9 cellular contexts compared by ENCODE assay signal in genomic region chr11:126607374-126607773, GRCh38.
DNase-seq lines count a peak whose midpoint lies in the region; ATAC-seq and TF ChIP-seq lines count a peak whose summit lies in the region.
"Had no signal": no experiment of that assay in that cellular context is flagged by ENCODE, and none has a peak within 500 bp of the region (broad histone marks: within the 10 kb centered on the region; RNA-seq: fewer than 3 reads in every experiment).

No MANE protein-coding gene starts in this region.

- no peak overlapping the region for H3K27ac ChIP-seq in endodermal cell (ENCODE audit: low read depth, low read length)
- H3K27ac ChIP-seq: tibial artery had no signal

- peak; percentile 95 for TF ChIP-seq CTCF in endodermal cell (conservative IDR thresholded peaks at IDR 0.05)

- H3K27me3 Mint-ChIP-seq in endodermal cell (ENCODE audit: insufficient read depth) = peaks cover 15% of the 10 kb centered on the region

- H3K9ac ChIP-seq in endodermal cell (ENCODE audit: extremely low read depth, low read length, poor library complexity, severe bottlenecking) = no peak overlapping the region

- H3K4me1 Mint-ChIP-seq in endodermal cell = peaks cover 25% of the 10 kb centered on the region

- no peaks in the 10 kb centered on the region for H3K36me3 Mint-ChIP-seq in endodermal cell (ENCODE audit: low read depth)

- WGBS in endodermal cell (ENCODE audit: insufficient coverage in 1 of 2, insufficient read length in 1 of 2), 2 experiments = 5 to 10% methylated on average over 3 to 8 of the region's 8 CpGs

- ATAC-seq in Right ventricle myocardium inferior (peak; percentile 56), GM19395 (IDR thresholded peaks at IDR 0.05; ENCODE audit: unreplicated experiment) (no peak)

- no peaks in the 10 kb centered on the region for H3K9me3 Mint-ChIP-seq in endodermal cell

- DNase-seq in Right ventricle myocardium inferior (ENCODE audit: missing footprints) (no peak), cardiac septum (ENCODE audit: low spot score) (no peak), HT1080 (ENCODE audit: low read depth) (peak; percentile 63), OCI-M1 (lab: John Stamatoyannopoulos, UW) (peak; percentile 70), endodermal cell (peak; percentile 93), middle frontal gyrus (ENCODE audit: extremely low spot score, low spot score) (peak; percentile 34)
- DNase-seq in activated effector memory CD4-positive, alpha-beta T cell treated with Interleukin-2 at 50 U/mL for 16 hours = no peak

- no peaks in the 10 kb centered on the region for H3K27me3 ChIP-seq in endodermal cell (ENCODE audit: control insufficient read depth, insufficient read depth, low read length, poor library complexity, severe bottlenecking)

- H3K9me3 ChIP-seq in endodermal cell (ENCODE audit: control insufficient read depth, low read length) = no peaks in the 10 kb centered on the region
- H3K9me3 ChIP-seq: tibial artery had no signal

- no peak overlapping the region for H3K4me3 ChIP-seq in endodermal cell (ENCODE audit: low read length)
- H3K4me3 ChIP-seq: tibial artery had no signal

- peaks cover 5% of the 10 kb centered on the region for H3K4me1 ChIP-seq in endodermal cell (ENCODE audit: control insufficient read depth, insufficient read depth, low read length)
- H3K4me1 ChIP-seq: tibial artery had no signal

- intact Hi-C loops in Right ventricle myocardium inferior (cut with DNase I) = no loop called here
- intact Hi-C loops in cardiac septum (cut with DNase I) = loop anchor here (5.0 kb wide), 2 partner anchors 380 to 740 kb away; no protein-coding TSS in a partner anchor

- H3K27ac Mint-ChIP-seq in endodermal cell = no peak overlapping the region

- H3K36me3 ChIP-seq in endodermal cell (ENCODE audit: control insufficient read depth, insufficient read depth, low read length) = no peaks in the 10 kb centered on the region
- H3K36me3 ChIP-seq: tibial artery had no signal

- no peak overlapping the region for H3K4me3 Mint-ChIP-seq in endodermal cell

Comparison
In these comparisons a context has a peak if more than half of its experiments do, and no peak if none do; other contexts are left out.
1. DNase-seq: peak in HT1080 (single experiment), OCI-M1 (single experiment), endodermal cell (single experiment) and middle frontal gyrus (single experiment); none in Right ventricle myocardium inferior (single experiment), cardiac septum (single experiment) and activated effector memory CD4-positive, alpha-beta T cell treated with Interleukin-2 at 50 U/mL for 16 hours (single experiment).